ENCODE assay signal across 8 cellular contexts in genomic region chr4:99949999-99950912, GRCh38. TPM values are rescaled to one million over a fixed set of nuclear protein-coding genes. Genes with fewer than 3 reads are reported as not detected.
A peak's percentile ranks its signal among the peaks of the same experiment; 100 is the strongest.
DNase-seq lines count a peak whose midpoint lies in the region; ATAC-seq and TF ChIP-seq lines count a peak whose summit lies in the region.

Gene H2AZ1 (minus strand): TSS chr4:99950275. CDS start chr4:99950170, 105 bp downstream.

- no peaks in the 10 kb centered on the region for H3K9me3 ChIP-seq in gastroesophageal sphincter
- no peaks in the 10 kb centered on the region for H3K9me3 ChIP-seq in neutrophil

- H3K27ac ChIP-seq in gastroesophageal sphincter (peak within 1 kb of the TSS; percentile 68 to 98 (median 96)), neutrophil (peak within 1 kb of the TSS; percentile 95), substantia nigra (ENCODE audit: low read depth, low read length, poor library complexity, severe bottlenecking) (peak within 1 kb of the TSS; percentile 86)

- peak; percentile 97 for DNase-seq in GM04504 (ENCODE audit: low read depth)
- DNase-seq in HFFc6 = peak; percentile 99
- DNase-seq in NAMALWA (ENCODE audit: low spot score) = peak; percentile 99
- DNase-seq in SK-MEL-5 (ENCODE audit: low read depth, low spot score) = peak; percentile 98
- DNase-seq in activated naive CD4-positive, alpha-beta T cell treated with Interleukin-2 at 50 U/mL for 16 hours = peak; percentile 97
- peak; percentile 65 to 99 (median 97) for DNase-seq in substantia nigra (lab: John Stamatoyannopoulos, UW)

- peaks cover 16% of the 10 kb centered on the region for H3K36me3 Mint-ChIP-seq in HFFc6 (ENCODE audit: low read depth)

- H3K36me3 ChIP-seq in gastroesophageal sphincter (no peaks in the 10 kb centered on the region), neutrophil (peaks cover 16% of the 10 kb centered on the region)

- peak; percentile 91 for ATAC-seq in gastroesophageal sphincter

- TF ChIP-seq POLR2A in gastroesophageal sphincter (IDR thresholded peaks at IDR 0.05) = peak; percentile 90 to 94

- no peaks in the 10 kb centered on the region for H3K9me3 Mint-ChIP-seq in HFFc6

- H3K4me3 ChIP-seq in gastroesophageal sphincter = peak within 1 kb of the TSS; percentile 49 to 87
- peak within 1 kb of the TSS; percentile 85 to 90 for H3K4me3 ChIP-seq in neutrophil (ENCODE audit: low read depth in 1 of 2, low read length in 1 of 2)

- 0% methylated on average over 14 to 23 of the region's 76 CpGs for WGBS in gastroesophageal sphincter (ENCODE audit: low coverage in 1 of 2), 2 donors

- no peak within 1 kb of the TSS for H3K27ac Mint-ChIP-seq in HFFc6

- TF ChIP-seq CTCF in HFFc6 (IDR thresholded peaks at IDR 0.05) (no peak), gastroesophageal sphincter (IDR thresholded peaks at IDR 0.05) (peak in 2 of 4 experiments; percentile 10 to 25), neutrophil (IDR thresholded peaks at IDR 0.05) (peak; percentile 41)

- H3K27me3 ChIP-seq in gastroesophageal sphincter (no peaks in the 10 kb centered on the region), neutrophil (no peaks in the 10 kb centered on the region)

- H3K27me3 Mint-ChIP-seq in HFFc6 (ENCODE audit: insufficient read depth) = peaks cover 8% of the 10 kb centered on the region

- no peak within 1 kb of the TSS for H3K4me3 Mint-ChIP-seq in HFFc6

- peaks cover 2 to 48% (median 6%) of the 10 kb centered on the region in 3 donors for H3K4me1 ChIP-seq in gastroesophageal sphincter
- H3K4me1 ChIP-seq in neutrophil (ENCODE audit: control insufficient read depth in 1 of 2, insufficient read depth in 1 of 2, low read depth in 1 of 2, low read length in 1 of 2) = peaks cover 43 to 47% of the 10 kb centered on the region in 2 experiments

- in situ Hi-C loops in SK-MEL-5 (cut with HindIII; ENCODE audit: low pct_unique_long_range_greater_than_20kb, low sequenced_read_pairs) = no loop called here

- TF ChIP-seq EP300 in gastroesophageal sphincter (IDR thresholded peaks at IDR 0.05) = no peak

- peaks cover 31% of the 10 kb centered on the region for H3K4me1 Mint-ChIP-seq in HFFc6 (ENCODE audit: low read depth)

RNA-seq across cellular contexts. Expression of gene H2AZ1, which starts in this region (rescaled TPM):
- 100 to 1,000 TPM; 430 to 691 (median 565) TPM for total RNA-seq in HFFc6 (2021; fragmentation: NEBNext Ultra II Directional; extraction: Animal tissue kit (Norgen Biotek cat#: 25700))
- total RNA-seq in SK-MEL-5 (2014; rRNA removed; shearing (Covaris generic)) = 837 and 844 TPM in 2 replicates
- 587 and 591 TPM in 2 replicates for polyA plus RNA-seq in SK-MEL-5 (2015; cell fraction: cytosol; rRNA removed)
- polyA plus RNA-seq in SK-MEL-5 (2015; cell fraction: nucleus; rRNA removed) = 486 and 490 TPM in 2 replicates
- 100 to 1,000 TPM; 193 to 364 (median 279) TPM for total RNA-seq in gastroesophageal sphincter

Comparison
In these comparisons a context has a peak if more than half of its experiments do, and no peak if none do; other contexts are left out.
1. Peak in every context shown above with its lines: DNase-seq, ATAC-seq, H3K4me3 ChIP-seq and H3K27ac ChIP-seq.